Comparison of ENCODE assay signal across 8 cellular contexts in the genomic region with DNA sequence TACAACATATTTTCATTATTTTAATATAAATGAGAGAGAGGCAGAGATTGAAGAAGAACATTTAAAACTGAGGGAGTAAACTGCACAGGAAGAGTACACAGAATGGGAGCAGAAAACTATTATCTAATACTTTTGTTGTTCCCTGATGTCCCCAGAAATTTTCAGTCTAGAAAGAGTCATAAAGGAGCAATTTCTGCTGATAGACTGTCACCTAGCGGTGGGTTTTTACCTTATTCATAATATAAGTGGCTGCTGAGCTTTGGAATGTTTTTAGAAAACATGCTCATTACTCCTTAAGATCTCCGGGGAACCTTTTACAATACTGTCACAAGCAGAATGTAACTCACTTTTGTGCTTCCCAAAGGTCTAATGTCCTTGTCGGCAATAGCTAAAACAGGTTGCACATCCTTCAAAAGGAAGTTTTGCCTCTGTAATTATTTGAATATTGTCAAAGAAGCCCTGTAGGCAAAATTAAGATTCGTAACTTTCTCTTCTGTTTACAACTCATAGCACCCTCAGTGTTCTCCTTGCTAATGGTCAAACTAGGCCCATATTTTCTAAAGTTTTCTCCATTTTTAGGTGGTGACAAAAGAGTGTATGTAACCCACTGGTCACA. TPM values are rescaled to one million over a fixed set of nuclear protein-coding genes. Genes with fewer than 3 reads are reported as not detected.
DNase-seq lines count a peak whose midpoint lies in the region; ATAC-seq and TF ChIP-seq lines count a peak whose summit lies in the region.

No MANE protein-coding gene starts in this region.

- no peak overlapping the region for H3K4me3 ChIP-seq in CD8-positive, alpha-beta T cell (ENCODE audit: low read depth, low read length)

- CTCF ChIA-PET in CD8-positive, alpha-beta T cell (lab: Charles Lee): interaction anchor here (0.5 to 15.5 kb wide), 13 partner anchors 8 to 699 kb away, joined by 3 to 581 read pairs (median 4); partner anchors contain the start of genes RGS16 and RNASEL

- no peak overlapping the region for H3K4me3 Mint-ChIP-seq in CD8-positive, alpha-beta T cell
- no peak overlapping the region for H3K4me3 Mint-ChIP-seq in mesothelial cell of epicardium

- peak; percentile 92 for TF ChIP-seq CTCF in CD8-positive, alpha-beta T cell (IDR thresholded peaks at IDR 0.05)
- TF ChIP-seq CTCF in mesothelial cell of epicardium (IDR thresholded peaks at IDR 0.05; ENCODE audit: unreplicated experiment): peak; percentile 81

- peak in 1 of 7 experiments; percentile 16 for DNase-seq in CD8-positive, alpha-beta T cell
- DNase-seq in H4 (ENCODE audit: low spot score): peak; percentile 45
- DNase-seq in NCI-H748 treated with DMSO at 0.1 percent for 48 hours (lab: John Stamatoyannopoulos, UW): peak; percentile 19
- DNase-seq in central memory CD4-positive, alpha-beta T cell: peak; percentile 40
- no peak for DNase-seq in mesothelial cell of epicardium (ENCODE audit: low spot score in 2 of 2, unreplicated experiment in 2 of 2)
- no peak for DNase-seq in GM19238 (ENCODE audit: insufficient read length, low spot score)

- no peak overlapping the region for H3K27ac ChIP-seq in CD8-positive, alpha-beta T cell (ENCODE audit: low read depth, low read length)

- POLR2A ChIA-PET in CD8-positive, alpha-beta T cell (lab: Charles Lee): interaction anchor here (1.9 kb wide), 1 partner anchor 184 kb away, joined by 5 read pairs; no protein-coding TSS in a partner anchor

- H3K27me3 Mint-ChIP-seq in CD8-positive, alpha-beta T cell (ENCODE audit: low read depth): peaks cover 2% of the 10 kb centered on the region
- peaks cover 25% of the 10 kb centered on the region for H3K27me3 Mint-ChIP-seq in mesothelial cell of epicardium (ENCODE audit: low read depth)

- ATAC-seq in CD8-positive, alpha-beta T cell: no peak
- no peak for ATAC-seq in GM21737 (IDR thresholded peaks at IDR 0.05; ENCODE audit: unreplicated experiment)
- no peak for ATAC-seq in GM21529 (IDR thresholded peaks at IDR 0.05; ENCODE audit: unreplicated experiment)

- no peaks in the 10 kb centered on the region for H3K36me3 ChIP-seq in CD8-positive, alpha-beta T cell (ENCODE audit: insufficient read depth, low read length)

- peaks cover 7% of the 10 kb centered on the region for H3K4me1 Mint-ChIP-seq in CD8-positive, alpha-beta T cell (ENCODE audit: low read depth)
- peaks cover 6% of the 10 kb centered on the region for H3K4me1 Mint-ChIP-seq in mesothelial cell of epicardium

- peaks cover 6% of the 10 kb centered on the region for H3K4me1 ChIP-seq in CD8-positive, alpha-beta T cell (ENCODE audit: insufficient read depth, low read length)

- no peaks in the 10 kb centered on the region for H3K27me3 ChIP-seq in CD8-positive, alpha-beta T cell (ENCODE audit: insufficient read depth, low read length)

- no peak overlapping the region for H3K27ac Mint-ChIP-seq in CD8-positive, alpha-beta T cell
- no peak overlapping the region for H3K27ac Mint-ChIP-seq in mesothelial cell of epicardium

- intact Hi-C loops in CD8-positive, alpha-beta T cell (cut with DNase I, micrococcal nuclease): loop anchor here (1.0 to 5.0 kb wide), 5 partner anchors 183 to 752 kb away; no protein-coding TSS in a partner anchor

- no peaks in the 10 kb centered on the region for H3K36me3 Mint-ChIP-seq in CD8-positive, alpha-beta T cell
- H3K36me3 Mint-ChIP-seq in mesothelial cell of epicardium: no peaks in the 10 kb centered on the region

- no peaks in the 10 kb centered on the region for H3K9me3 Mint-ChIP-seq in CD8-positive, alpha-beta T cell
- no peaks in the 10 kb centered on the region for H3K9me3 Mint-ChIP-seq in mesothelial cell of epicardium

- H3K9me3 ChIP-seq in CD8-positive, alpha-beta T cell (ENCODE audit: low read length): no peaks in the 10 kb centered on the region

RNA-seq across cellular contexts. Expression of gene NPL, which starts 4.9 kb away (rescaled TPM):
- 1 to 10 TPM; 1.3 to 2.1 TPM for total RNA-seq in CD8-positive, alpha-beta T cell
- total RNA-seq in H4 (2014; rRNA removed; shearing (Covaris generic)): 2.5 and 4.0 TPM in 2 replicates
- 3.9 to 5.8 TPM (median 4.9 TPM) in 3 replicates for total RNA-seq in mesothelial cell of epicardium

RNA-seq across cellular contexts. Expression of gene DHX9, which starts 54.5 kb away (rescaled TPM):
- 100 to 1,000 TPM; 374 to 382 TPM for total RNA-seq in CD8-positive, alpha-beta T cell
- 114 and 142 TPM in 2 replicates for total RNA-seq in H4 (2014; rRNA removed; shearing (Covaris generic))
- total RNA-seq in mesothelial cell of epicardium: 230 to 250 TPM (median 241 TPM) in 3 replicates

Comparison
In these comparisons a context has a peak if more than half of its experiments do, and no peak if none do; other contexts are left out.
1. DNase-seq: peak in H4 (single experiment), NCI-H748 treated with DMSO at 0.1 percent for 48 hours (single experiment) and central memory CD4-positive, alpha-beta T cell (single experiment); none in mesothelial cell of epicardium (0 of 2) and GM19238 (single experiment).